12 cellular contexts compared by ENCODE assay signal in genomic region chr20:51206032-51206662, GRCh38.
"Had no signal": no experiment of that assay in that cellular context is flagged by ENCODE, and none has a peak within 500 bp of the region (broad histone marks: within the 10 kb centered on the region; RNA-seq: fewer than 3 reads in every experiment).

No MANE protein-coding gene starts in this region.

- FAIRE-seq: small intestine had no signal

- H3K4me3 ChIP-seq: hepatocyte, tibial artery had no signal

- DNase-seq: activated CD4-positive, alpha-beta memory T cell treated with anti-CD3 and anti-CD28 coated beads, Interleukin-2, amount 10 ng/mL, durations not matched to agents 7 days and 5 days; activated CD4-positive, alpha-beta T cell treated with anti-CD3 and anti-CD28 coated beads for 36 hours; activated gamma-delta T cell treated with Interleukin-2 at 50 U/mL for 16 hours; activated naive CD8-positive, alpha-beta T cell treated with anti-CD3 and anti-CD28 coated beads for 36 hours; activated T-cell treated with anti-CD3 and anti-CD28 coated beads, Interleukin-2, amount 50 U/mL, for 72 hours; brain microvascular endothelial cell; cerebellar nuclear complex; effector memory CD8-positive, alpha-beta T cell; posterior cingulate gyrus; tibial artery had no signal

- ATAC-seq: activated CD4-positive, alpha-beta T cell treated with anti-CD3 and anti-CD28 coated beads for 36 hours; activated T-cell treated with anti-CD3 and anti-CD28 coated beads, Interleukin-2, amount 50 U/mL, for 72 hours; effector memory CD8-positive, alpha-beta T cell had no signal
